22 cellular contexts compared by ENCODE assay signal in genomic region chr17:65385726-65386125, GRCh38.
"Had no signal": no experiment of that assay in that cellular context is flagged by ENCODE, and none has a peak within 500 bp of the region (broad histone marks: within the 10 kb centered on the region; RNA-seq: fewer than 3 reads in every experiment).

No MANE protein-coding gene starts in this region.

- H3K9ac ChIP-seq: KMS-11 had no signal

- H3K4me1 ChIP-seq: SJCRH30 had no signal

- H3K4me3 ChIP-seq: SJCRH30, SK-N-MC had no signal

- ATAC-seq: Panc1, PC-3, Right ventricle myocardium inferior had no signal

- H3K36me3 ChIP-seq: SJCRH30 had no signal

- H3K4me2 ChIP-seq: KMS-11 had no signal

- H3K27ac ChIP-seq: KMS-11, SJCRH30, SK-N-MC had no signal

- H3K9me3 ChIP-seq: SJCRH30 had no signal

- DNase-seq: IMR-90; Kasumi-1; MM.1S; NCI-H1092 treated with DMSO at 0.1 percent for 48 hours; NCI-H1436; NCI-H187; NCI-H2029; NCI-H2081 treated with DMSO at 0.1 percent for 48 hours; NCI-H2171; NCI-H226; NCI-H446; NCI-H510A; NCI-H526; NCI-H82; NK-92 treated with Interleukin-12 subunit alpha and Interleukin-12 subunit beta, amount 100 ng/mL, for 24 hours; PC-3; SHP77 treated with DMSO at 0.1 percent for 48 hours; SJCRH30 had no signal

- H3K27me3 ChIP-seq: SJCRH30 had no signal
